Comparison of ENCODE assay signal across 25 cellular contexts in the genomic region with DNA sequence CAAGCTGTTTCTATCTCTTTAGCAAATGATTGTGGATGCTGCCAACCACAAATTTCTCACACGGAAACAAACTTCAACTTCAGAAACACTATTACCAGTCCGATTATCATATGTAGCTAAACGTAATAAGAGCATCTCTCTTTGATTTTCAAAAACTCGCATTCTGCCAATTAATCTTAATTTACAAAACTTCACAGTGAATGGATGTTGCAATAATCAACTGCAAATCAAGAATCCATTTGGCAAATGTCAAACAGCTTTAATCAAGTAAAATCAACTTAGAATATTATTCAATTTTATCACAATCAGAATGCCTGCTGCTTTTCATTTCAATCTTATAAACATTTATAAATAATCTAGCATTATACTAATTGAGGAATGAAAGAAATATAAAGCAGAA. TPM values are rescaled to one million over a fixed set of nuclear protein-coding genes. Genes with fewer than 3 reads are reported as not detected.
A peak's percentile ranks its signal among the peaks of the same experiment; 100 is the strongest.
DNase-seq lines count a peak whose midpoint lies in the region; ATAC-seq, FAIRE-seq and TF ChIP-seq lines count a peak whose summit lies in the region.
"Had no signal": no experiment of that assay in that cellular context is flagged by ENCODE, and none has a peak within 500 bp of the region (broad histone marks: within the 10 kb centered on the region; RNA-seq: fewer than 3 reads in every experiment).

No MANE protein-coding gene starts in this region.

- no peak for TF ChIP-seq EP300 in suprapubic skin (IDR thresholded peaks at IDR 0.05)

- H3K4me3 ChIP-seq in foreskin fibroblast (ENCODE audit: low read depth in 1 of 2, low read length in 2 of 2): no peak overlapping the region
- H3K4me3 ChIP-seq in suprapubic skin: peak overlapping the region; percentile 7
- H3K4me3 ChIP-seq: dorsolateral prefrontal cortex, gastrocnemius medialis, HAP-1, ovary, transverse colon had no signal

- no peaks in the 10 kb centered on the region for H3K9me3 ChIP-seq in suprapubic skin
- H3K9me3 ChIP-seq: BE2C, gastrocnemius medialis, HAP-1, ovary, transverse colon had no signal

- H3K27ac ChIP-seq in suprapubic skin: peak overlapping the region; percentile 80
- H3K27ac ChIP-seq: gastrocnemius medialis, transverse colon had no signal

- TF ChIP-seq CTCF in foreskin fibroblast (IDR thresholded peaks at IDR 0.05; ENCODE audit: low read depth, low read length): no peak
- no peak for TF ChIP-seq CTCF in suprapubic skin (IDR thresholded peaks at IDR 0.05)

- peaks cover 4% of the 10 kb centered on the region for H3K36me3 ChIP-seq in suprapubic skin
- H3K36me3 ChIP-seq: BE2C, gastrocnemius medialis, HAP-1, ovary, transverse colon had no signal

- 20% methylated on average over 4 of the region's 4 CpGs for WGBS in suprapubic skin

- FAIRE-seq in urothelium cell line (lab: Jason Lieb, UNC): no peak

- ATAC-seq in SK-N-SH treated with all-trans-retinoic acid at 6 μM for 48 hours: no peak
- no peak for ATAC-seq in HG03460 (IDR thresholded peaks at IDR 0.05; ENCODE audit: unreplicated experiment)
- no peak for ATAC-seq in GM19324 (IDR thresholded peaks at IDR 0.05; ENCODE audit: low FRiP score, unreplicated experiment)
- ATAC-seq: activated CD4-positive, CD25-positive, alpha-beta regulatory T cell treated with anti-CD3 and anti-CD28 coated beads, Interleukin-2, amount 50 U/mL, for 24 hours; activated T-cell treated with anti-CD3 and anti-CD28 coated beads, Interleukin-2, amount 50 U/mL, for 4 hours; stimulated activated naive CD8-positive, alpha-beta T cell treated with anti-CD3 and anti-CD28 coated beads, Interleukin-15, Interleukin-2, amounts not matched to agents 100 U/mL and 50 U/mL, for 24 hours had no signal

- TF ChIP-seq POLR2A in suprapubic skin (IDR thresholded peaks at IDR 0.05): no peak

- peaks cover 22% of the 10 kb centered on the region for H3K4me1 ChIP-seq in suprapubic skin
- H3K4me1 ChIP-seq: BE2C had no signal

- no peaks in the 10 kb centered on the region for H3K27me3 ChIP-seq in suprapubic skin
- H3K27me3 ChIP-seq: BE2C, dorsolateral prefrontal cortex, gastrocnemius medialis, ovary, transverse colon had no signal

- DNase-seq in NCI-H146 treated with DMSO at 0.1 percent for 48 hours (lab: John Stamatoyannopoulos, UW; ENCODE audit: unreplicated experiment) (peak; percentile 87), NCI-H146 (lab: John Stamatoyannopoulos, UW) (no peak), foreskin fibroblast (peak; percentile 8 to 27), suprapubic skin (ENCODE audit: low spot score in 2 of 2) (no peak), urothelium cell line (ENCODE audit: low spot score) (no peak)
- DNase-seq: 8988T; activated naive CD4-positive, alpha-beta T cell treated with Interleukin-2 at 50 U/mL for 16 hours; activated T-cell treated with anti-CD3 and anti-CD28 coated beads, Interleukin-2, amount 50 U/mL, for 4 hours; amniotic stem cell; BE2C; central memory CD4-positive, alpha-beta T cell; dorsolateral prefrontal cortex; gastrocnemius medialis; naive B cell; ovary; RPMI8226; stimulated activated CD4-positive, alpha-beta T cell treated with anti-CD3 and anti-CD28 coated beads, Interleukin-2, amount 100 ng/mL, for 48 hours; stimulated activated naive CD8-positive, alpha-beta T cell treated with anti-CD3 and anti-CD28 coated beads, Interleukin-15, Interleukin-2, amounts not matched to agents 100 U/mL and 50 U/mL, for 24 hours; T-helper 9 cell; transverse colon had no signal

TF ChIP-seq in SK-N-SH treated with all-trans-retinoic acid at 6 μM for 48 hours, 23 proteins besides CTCF, POLR2A, EP300 and RAD21:
- TF ChIP-seq ZFP3 (CRISPR knock-in tag; IDR thresholded peaks at IDR 0.05) (no peak), ISL1 (CRISPR knock-in tag; IDR thresholded peaks at IDR 0.05) (0 out of 2 replicates have a peak, but pooled peaks have one; percentile 9), SNAI2 (CRISPR knock-in tag; IDR thresholded peaks at IDR 0.05) (no peak)
- TF ChIP-seq, protein P1, sequence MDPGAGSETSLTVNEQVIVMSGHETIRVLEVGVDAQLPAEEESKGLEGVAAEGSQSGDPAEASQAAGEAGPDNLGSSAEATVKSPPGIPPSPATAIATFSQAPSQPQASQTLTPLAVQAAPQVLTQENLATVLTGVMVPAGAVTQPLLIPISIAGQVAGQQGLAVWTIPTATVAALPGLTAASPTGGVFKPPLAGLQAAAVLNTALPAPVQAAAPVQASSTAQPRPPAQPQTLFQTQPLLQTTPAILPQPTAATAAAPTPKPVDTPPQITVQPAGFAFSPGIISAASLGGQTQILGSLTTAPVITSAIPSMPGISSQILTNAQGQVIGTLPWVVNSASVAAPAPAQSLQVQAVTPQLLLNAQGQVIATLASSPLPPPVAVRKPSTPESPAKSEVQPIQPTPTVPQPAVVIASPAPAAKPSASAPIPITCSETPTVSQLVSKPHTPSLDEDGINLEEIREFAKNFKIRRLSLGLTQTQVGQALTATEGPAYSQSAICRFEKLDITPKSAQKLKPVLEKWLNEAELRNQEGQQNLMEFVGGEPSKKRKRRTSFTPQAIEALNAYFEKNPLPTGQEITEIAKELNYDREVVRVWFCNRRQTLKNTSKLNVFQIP (CRISPR knock-in tag; IDR thresholded peaks at IDR 0.05; ENCODE audit: borderline replicate concordance, low read depth): 0 out of 2 replicates have a peak, but pooled peaks have one; percentile 5

RNA-seq across cellular contexts. Expression of gene DTNB, which starts 54.2 kb away (rescaled TPM):
- 10 to 100 TPM; 11.8 to 40.1 (median 24.1) TPM for total RNA-seq in suprapubic skin

Comparison
In these comparisons a context has a peak if more than half of its experiments do, and no peak if none do; other contexts are left out.
1. DNase-seq: peak in NCI-H146 treated with DMSO at 0.1 percent for 48 hours (single experiment) and foreskin fibroblast (2 of 2); none in NCI-H146 (single experiment), suprapubic skin (0 of 2) and urothelium cell line (single experiment).